10 cellular contexts compared by ENCODE assay signal in genomic region chr2:215749092-215749957, GRCh38.
DNase-seq lines count a peak whose midpoint lies in the region; ATAC-seq and TF ChIP-seq lines count a peak whose summit lies in the region.
"Had no signal": no experiment of that assay in that cellular context is flagged by ENCODE, and none has a peak within 500 bp of the region (broad histone marks: within the 10 kb centered on the region; RNA-seq: fewer than 3 reads in every experiment).

No MANE protein-coding gene starts in this region.

- no peaks in the 10 kb centered on the region for H3K36me3 ChIP-seq in adipocyte (ENCODE audit: control insufficient read depth, insufficient read depth, low read length, severe bottlenecking)
- H3K36me3 ChIP-seq: HAP-1 had no signal

- H3K36me3 Mint-ChIP-seq in activated CD8-positive, alpha-beta T cell treated with anti-CD3 and anti-CD28 coated beads, Interleukin-2, amount 10 ng/mL, durations not matched to agents 7 days and 5 days (ENCODE audit: low read depth), result no peaks in the 10 kb centered on the region
- H3K36me3 Mint-ChIP-seq in osteocyte (ENCODE audit: unreplicated experiment), result no peaks in the 10 kb centered on the region

- CTCF ChIA-PET in activated CD8-positive, alpha-beta T cell treated with anti-CD3 and anti-CD28 coated beads, Interleukin-2, amount 10 ng/mL, durations not matched to agents 7 days and 5 days (lab: Charles Lee), result interaction anchor here (0.8 to 0.9 kb wide), 2 partner anchors 171 to 900 kb away, joined by 3 read pairs; no protein-coding TSS in a partner anchor

- intact Hi-C loops in left cardiac atrium (cut with DNase I) (no loop called here), posterior vena cava (cut with DNase I) (no loop called here)

- H3K4me3 ChIP-seq in adipocyte (ENCODE audit: low read length), result peak overlapping the region; percentile 42
- H3K4me3 ChIP-seq: HAP-1 had no signal

- peak; percentile 76 to 87 for ATAC-seq in left cardiac atrium
- ATAC-seq in activated CD8-positive, alpha-beta T cell treated with anti-CD3 and anti-CD28 coated beads, Interleukin-2, amount 10 ng/mL, durations not matched to agents 7 days and 5 days, result no peak

- H3K4me3 Mint-ChIP-seq in activated CD8-positive, alpha-beta T cell treated with anti-CD3 and anti-CD28 coated beads, Interleukin-2, amount 10 ng/mL, durations not matched to agents 7 days and 5 days, result no peak overlapping the region
- H3K4me3 Mint-ChIP-seq in osteocyte (ENCODE audit: unreplicated experiment), result no peak overlapping the region
- H3K4me3 Mint-ChIP-seq: activated T-helper 1 cell treated with anti-CD3 and anti-CD28 coated beads, Interleukin-12 subunit alpha, Interleukin-12 subunit beta, Interleukin-2, Interleukin-4 antibody, amounts not matched to agents 30 ng/mL and 10 ng/mL and 1 ng/mL, durations not matched to agents 14 hours and 24 hours and 36 hours had no signal

- H3K27ac Mint-ChIP-seq in activated CD8-positive, alpha-beta T cell treated with anti-CD3 and anti-CD28 coated beads, Interleukin-2, amount 10 ng/mL, durations not matched to agents 7 days and 5 days, result no peak overlapping the region
- H3K27ac Mint-ChIP-seq in osteocyte (ENCODE audit: unreplicated experiment), result no peak overlapping the region

- peak; percentile 95 for DNase-seq in CD1c-positive myeloid dendritic cell (ENCODE audit: extremely low spot score)
- DNase-seq in adipocyte (ENCODE audit: low read depth), result peak; percentile 68
- DNase-seq in left cardiac atrium, result peak; percentile 76
- DNase-seq in posterior vena cava (ENCODE audit: low spot score), result peak; percentile 94
- DNase-seq in activated CD8-positive, alpha-beta T cell treated with anti-CD3 and anti-CD28 coated beads, Interleukin-2, amount 10 ng/mL, durations not matched to agents 7 days and 5 days, result no peak
- no peak for DNase-seq in NCI-H524 treated with DMSO at 0.1 percent for 48 hours (lab: John Stamatoyannopoulos, UW)
- no peak for DNase-seq in DMS79 treated with DMSO at 0.1 percent for 48 hours (lab: John Stamatoyannopoulos, UW)
- no peak for DNase-seq in osteocyte (ENCODE audit: extremely low spot score, unreplicated experiment)

- peak overlapping the region; percentile 82 for H3K9ac ChIP-seq in adipocyte (ENCODE audit: low read length)

- H3K27me3 ChIP-seq in adipocyte (replicated peaks; ENCODE audit: control insufficient read depth, insufficient read depth, low read length), result no peaks in the 10 kb centered on the region

- H3K9me3 ChIP-seq in adipocyte (ENCODE audit: control insufficient read depth, low read length), result no peaks in the 10 kb centered on the region
- H3K9me3 ChIP-seq: HAP-1 had no signal

- peaks cover 16% of the 10 kb centered on the region for H3K4me1 Mint-ChIP-seq in activated CD8-positive, alpha-beta T cell treated with anti-CD3 and anti-CD28 coated beads, Interleukin-2, amount 10 ng/mL, durations not matched to agents 7 days and 5 days (ENCODE audit: low read depth)
- H3K4me1 Mint-ChIP-seq in osteocyte (ENCODE audit: unreplicated experiment), result peaks cover 30% of the 10 kb centered on the region

- POLR2A ChIA-PET in activated CD8-positive, alpha-beta T cell treated with anti-CD3 and anti-CD28 coated beads, Interleukin-2, amount 10 ng/mL, durations not matched to agents 7 days and 5 days (lab: Charles Lee), result no interaction called here

- peaks cover 51% of the 10 kb centered on the region for H3K4me1 ChIP-seq in adipocyte (ENCODE audit: control insufficient read depth, insufficient read depth, low read length)
- H3K4me1 ChIP-seq: HAP-1 had no signal

- no peak for TF ChIP-seq CTCF in osteocyte (IDR thresholded peaks at IDR 0.05)

- H3K9me3 Mint-ChIP-seq in activated CD8-positive, alpha-beta T cell treated with anti-CD3 and anti-CD28 coated beads, Interleukin-2, amount 10 ng/mL, durations not matched to agents 7 days and 5 days (ENCODE audit: insufficient read depth), result no peaks in the 10 kb centered on the region
- H3K9me3 Mint-ChIP-seq in osteocyte (ENCODE audit: unreplicated experiment), result no peaks in the 10 kb centered on the region
- H3K9me3 Mint-ChIP-seq: activated T-helper 1 cell treated with anti-CD3 and anti-CD28 coated beads, Interleukin-12 subunit alpha, Interleukin-12 subunit beta, Interleukin-2, Interleukin-4 antibody, amounts not matched to agents 30 ng/mL and 10 ng/mL and 1 ng/mL, durations not matched to agents 14 hours and 24 hours and 36 hours had no signal

- peaks cover 16% of the 10 kb centered on the region for H3K27me3 Mint-ChIP-seq in activated CD8-positive, alpha-beta T cell treated with anti-CD3 and anti-CD28 coated beads, Interleukin-2, amount 10 ng/mL, durations not matched to agents 7 days and 5 days (ENCODE audit: low read depth)
- no peaks in the 10 kb centered on the region for H3K27me3 Mint-ChIP-seq in osteocyte (ENCODE audit: unreplicated experiment)

Comparison
In these comparisons a context has a peak if more than half of its experiments do, and no peak if none do; other contexts are left out.
1. DNase-seq: peak in CD1c-positive myeloid dendritic cell (single experiment), adipocyte (single experiment), left cardiac atrium (single experiment) and posterior vena cava (single experiment); none in activated CD8-positive, alpha-beta T cell treated with anti-CD3 and anti-CD28 coated beads, Interleukin-2, amount 10 ng/mL, durations not matched to agents 7 days and 5 days (single experiment), NCI-H524 treated with DMSO at 0.1 percent for 48 hours (single experiment), DMS79 treated with DMSO at 0.1 percent for 48 hours (single experiment) and osteocyte (single experiment).